ENCODE assay signal across 16 cellular contexts in genomic region chr12:79187032-79187431, GRCh38.
DNase-seq lines count a peak whose midpoint lies in the region; ATAC-seq and TF ChIP-seq lines count a peak whose summit lies in the region.
"Had no signal": no experiment of that assay in that cellular context is flagged by ENCODE, and none has a peak within 500 bp of the region (broad histone marks: within the 10 kb centered on the region; RNA-seq: fewer than 3 reads in every experiment).

No MANE protein-coding gene starts in this region.

- ATAC-seq in heart right ventricle (peak; percentile 29 to 85 (median 80)), HG03521 (IDR thresholded peaks at IDR 0.05; ENCODE audit: unreplicated experiment) (no peak), GM21390 (IDR thresholded peaks at IDR 0.05; ENCODE audit: unreplicated experiment) (no peak)
- ATAC-seq: psoas muscle; stimulated activated effector memory CD8-positive, alpha-beta T cell treated with anti-CD3 and anti-CD28 coated beads, Interleukin-12 subunit alpha, Interleukin-12 subunit beta, amount 100 ng/mL, for 72 hours; WTC11 had no signal

- H3K27me3 ChIP-seq in heart right ventricle: no peaks in the 10 kb centered on the region
- H3K27me3 ChIP-seq: esophagus squamous epithelium, MG63, SJCRH30, tibial artery had no signal

- WGBS in heart right ventricle, 2 donors: 23 to 32% methylated on average over 4 of the region's 4 CpGs

- DNase-seq in G401 (ENCODE audit: low spot score) (peak; percentile 92), NCI-H1436 treated with DMSO at 0.1 percent for 48 hours (lab: John Stamatoyannopoulos, UW) (peak; percentile 76), NCI-H524 (lab: John Stamatoyannopoulos, UW) (peak; percentile 38 to 75), heart right ventricle (peak in 1 of 2 donors; percentile 5)
- no peak for DNase-seq in stimulated activated CD8-positive, alpha-beta memory T cell treated with anti-CD3 and anti-CD28 coated beads, Interleukin-4, amount 100 ng/mL, for 48 hours
- DNase-seq: effector CD4-positive, alpha-beta T cell; esophagus squamous epithelium; glutamatergic neuron; MG63; psoas muscle; SJCRH30; tibial artery had no signal

- H3K36me3 ChIP-seq in heart right ventricle: no peaks in the 10 kb centered on the region
- H3K36me3 ChIP-seq: esophagus squamous epithelium, MG63, SJCRH30, tibial artery had no signal

- no peaks in the 10 kb centered on the region for H3K9me3 ChIP-seq in heart right ventricle
- H3K9me3 ChIP-seq: esophagus squamous epithelium, MG63, psoas muscle, SJCRH30, tibial artery had no signal

- H3K27ac ChIP-seq in heart right ventricle: peak overlapping the region in 2 of 10 donors; percentile 12 to 15
- H3K27ac ChIP-seq: esophagus squamous epithelium, psoas muscle, SJCRH30, tibial artery had no signal

- intact Hi-C loops in heart right ventricle (cut with DNase I): no loop called here

- H3K4me1 ChIP-seq in heart right ventricle: peaks cover 0 to 11% (median 0%) of the 10 kb centered on the region in 9 donors
- H3K4me1 ChIP-seq: esophagus squamous epithelium, psoas muscle, SJCRH30 had no signal

- peak overlapping the region in 7 of 10 donors; percentile 2 to 33 (median 22) for H3K4me3 ChIP-seq in heart right ventricle
- H3K4me3 ChIP-seq: MG63, psoas muscle, SJCRH30, tibial artery had no signal

- no peak for TF ChIP-seq CTCF in heart right ventricle (IDR thresholded peaks at IDR 0.05)

- in situ Hi-C loops in G401 (cut with HindIII; ENCODE audit: low sequenced_read_pairs): no loop called here

Comparison
In these comparisons a context has a peak if more than half of its experiments do, and no peak if none do; other contexts are left out.
1. ATAC-seq: peak in heart right ventricle (8 of 8); none in HG03521 (single experiment) and GM21390 (single experiment).